Comparison of ENCODE assay signal across 8 cellular contexts in genomic region chr1:112698366-112699310, GRCh38. TPM values are rescaled to one million over a fixed set of nuclear protein-coding genes. Genes with fewer than 3 reads are reported as not detected.
DNase-seq lines count a peak whose midpoint lies in the region; ATAC-seq and TF ChIP-seq lines count a peak whose summit lies in the region.

No MANE protein-coding gene starts in this region.

- peaks cover 47% of the 10 kb centered on the region for H3K36me3 Mint-ChIP-seq in activated CD4-positive, alpha-beta memory T cell treated with anti-CD3 and anti-CD28 coated beads, Interleukin-2, amount 10 ng/mL, durations not matched to agents 7 days and 5 days (ENCODE audit: low read depth)

- H3K4me1 Mint-ChIP-seq in activated CD4-positive, alpha-beta memory T cell treated with anti-CD3 and anti-CD28 coated beads, Interleukin-2, amount 10 ng/mL, durations not matched to agents 7 days and 5 days, result peaks cover 43% of the 10 kb centered on the region

- H3K4me3 ChIP-seq in lung, result no peak overlapping the region

- POLR2A ChIA-PET in activated CD4-positive, alpha-beta memory T cell treated with anti-CD3 and anti-CD28 coated beads, Interleukin-2, amount 10 ng/mL, durations not matched to agents 7 days and 5 days (lab: Charles Lee), result interaction anchor here (1.0 to 5.9 kb wide), 4 partner anchors 10 to 40 kb away, joined by 3 to 34 read pairs (median 6); partner anchors contain the start of gene MOV10

- H3K27ac ChIP-seq in lung (ENCODE audit: low read depth in 1 of 2, low read length in 1 of 2), result peak overlapping the region; percentile 27 to 88

- CTCF ChIA-PET in activated CD4-positive, alpha-beta memory T cell treated with anti-CD3 and anti-CD28 coated beads, Interleukin-2, amount 10 ng/mL, durations not matched to agents 7 days and 5 days (lab: Charles Lee), result interaction anchor here (0.6 to 1.6 kb wide), 4 partner anchors 10 to 108 kb away, joined by 3 to 5 read pairs (median 4); partner anchors contain the start of gene PPM1J

- peak overlapping the region; percentile 40 for H3K27ac Mint-ChIP-seq in activated CD4-positive, alpha-beta memory T cell treated with anti-CD3 and anti-CD28 coated beads, Interleukin-2, amount 10 ng/mL, durations not matched to agents 7 days and 5 days

- ATAC-seq in lung (ENCODE audit: insufficient read depth, low FRiP score) (no peak), GM21737 (IDR thresholded peaks at IDR 0.05; ENCODE audit: unreplicated experiment) (no peak), GM18511 (IDR thresholded peaks at IDR 0.05; ENCODE audit: unreplicated experiment) (no peak), HG02610 (IDR thresholded peaks at IDR 0.05; ENCODE audit: unreplicated experiment) (no peak)

- no peaks in the 10 kb centered on the region for H3K27me3 Mint-ChIP-seq in activated CD4-positive, alpha-beta memory T cell treated with anti-CD3 and anti-CD28 coated beads, Interleukin-2, amount 10 ng/mL, durations not matched to agents 7 days and 5 days

- peaks cover 10 to 21% of the 10 kb centered on the region in 2 donors for H3K4me1 ChIP-seq in lung (ENCODE audit: control insufficient read depth in 2 of 2, insufficient read depth in 2 of 2, low read length in 2 of 2)

- TF ChIP-seq CTCF in lung (IDR thresholded peaks at IDR 0.05; ENCODE audit: control extremely low read depth, extremely low read depth), result no peak

- peaks cover 0 to 53% of the 10 kb centered on the region in 2 donors for H3K36me3 ChIP-seq in lung (ENCODE audit: control insufficient read depth in 2 of 2, insufficient read depth in 2 of 2, low read length in 2 of 2)

- 63 to 77% methylated on average over 17 of the region's 17 CpGs for WGBS in lung, 2 donors

- H3K4me3 Mint-ChIP-seq in activated CD4-positive, alpha-beta memory T cell treated with anti-CD3 and anti-CD28 coated beads, Interleukin-2, amount 10 ng/mL, durations not matched to agents 7 days and 5 days, result no peak overlapping the region

- no peaks in the 10 kb centered on the region for H3K27me3 ChIP-seq in lung (ENCODE audit: control insufficient read depth, insufficient read depth)

- H3K9me3 ChIP-seq in lung (ENCODE audit: control insufficient read depth in 2 of 2, insufficient read depth in 1 of 2, low read length in 1 of 2), result no peaks in the 10 kb centered on the region

- peak; percentile 21 for DNase-seq in A172 (ENCODE audit: low spot score)
- DNase-seq in M059J (ENCODE audit: low read depth), result peak; percentile 51
- no peak for DNase-seq in activated CD4-positive, alpha-beta memory T cell treated with anti-CD3 and anti-CD28 coated beads, Interleukin-2, amount 10 ng/mL, durations not matched to agents 7 days and 5 days
- no peak for DNase-seq in lung (ENCODE audit: low spot score)
- no peak for DNase-seq in GDM1 (lab: John Stamatoyannopoulos, UW)

- no peaks in the 10 kb centered on the region for H3K9me3 Mint-ChIP-seq in activated CD4-positive, alpha-beta memory T cell treated with anti-CD3 and anti-CD28 coated beads, Interleukin-2, amount 10 ng/mL, durations not matched to agents 7 days and 5 days

RNA-seq across cellular contexts. Expression of gene RHOC, which starts 8.3 kb away (rescaled TPM):
- total RNA-seq in A172 (2014; rRNA removed; shearing (Covaris generic)), result 454 and 553 TPM in 2 replicates
- 497 and 506 TPM in 2 replicates for total RNA-seq in M059J (2014; rRNA removed; shearing (Covaris generic))
- 10 to 100 TPM; 87.1 to 92.4 TPM for total RNA-seq in activated CD4-positive, alpha-beta memory T cell treated with anti-CD3 and anti-CD28 coated beads, Interleukin-2, amount 10 ng/mL, durations not matched to agents 7 days and 5 days
- 100 to 1,000 TPM; 125 to 211 TPM for total RNA-seq in lung
- polyA plus RNA-seq in lung, result 100 to 1,000 TPM; 169 to 243 TPM

RNA-seq across cellular contexts. Expression of gene PPM1J, which starts 16.5 kb away (rescaled TPM):
- 0.36 and 0.53 TPM in 2 replicates for total RNA-seq in A172 (2014; rRNA removed; shearing (Covaris generic))
- 1.3 and 1.5 TPM in 2 replicates for total RNA-seq in M059J (2014; rRNA removed; shearing (Covaris generic))
- total RNA-seq in activated CD4-positive, alpha-beta memory T cell treated with anti-CD3 and anti-CD28 coated beads, Interleukin-2, amount 10 ng/mL, durations not matched to agents 7 days and 5 days, result not detected
- total RNA-seq in lung, result under 1 TPM in 1 of 2 donors, not detected in 1; 0.64 TPM
- polyA plus RNA-seq in lung, result under 1 TPM; 0.45 to 0.92 TPM

RNA-seq across cellular contexts. Expression of gene MOV10, which starts 24.2 kb away (rescaled TPM):
- 42.4 and 47.3 TPM in 2 replicates for total RNA-seq in A172 (2014; rRNA removed; shearing (Covaris generic))
- total RNA-seq in M059J (2014; rRNA removed; shearing (Covaris generic)), result 51.5 and 96.3 TPM in 2 replicates
- 100 to 1,000 TPM; 100 to 102 TPM for total RNA-seq in activated CD4-positive, alpha-beta memory T cell treated with anti-CD3 and anti-CD28 coated beads, Interleukin-2, amount 10 ng/mL, durations not matched to agents 7 days and 5 days
- 10 to 100 TPM; 37.7 to 51.3 TPM for total RNA-seq in lung
- polyA plus RNA-seq in lung, result 10 to 100 TPM; 33.4 to 42.7 TPM

Comparison
In these comparisons a context has a peak if more than half of its experiments do, and no peak if none do; other contexts are left out.
1. DNase-seq: peak in A172 (single experiment) and M059J (single experiment); none in activated CD4-positive, alpha-beta memory T cell treated with anti-CD3 and anti-CD28 coated beads, Interleukin-2, amount 10 ng/mL, durations not matched to agents 7 days and 5 days (single experiment), lung (single experiment) and GDM1 (single experiment).